ENCODE assay signal across 20 cellular contexts in the genomic region with DNA sequence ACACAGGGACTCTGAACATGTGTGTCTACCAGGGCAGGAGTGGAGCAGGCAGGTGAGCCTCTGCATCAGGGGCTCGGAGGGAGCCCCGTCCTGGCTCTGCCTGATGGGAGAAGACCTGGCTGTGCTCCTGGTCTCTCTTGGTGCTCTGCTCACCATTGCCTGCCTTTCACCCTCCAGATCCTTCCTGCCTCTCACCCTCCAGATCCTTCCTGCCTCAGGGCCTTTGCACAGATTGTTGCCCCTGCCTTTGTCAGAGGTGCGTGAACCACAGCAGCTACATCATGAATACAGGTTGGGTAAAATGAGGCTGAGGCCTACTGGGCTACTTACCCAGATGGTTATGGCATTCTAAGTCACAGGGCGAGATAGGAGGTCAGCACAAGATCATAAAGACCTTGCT. TPM values are rescaled to one million over a fixed set of nuclear protein-coding genes. Genes with fewer than 3 reads are reported as not detected.
DNase-seq lines count a peak whose midpoint lies in the region; ATAC-seq, FAIRE-seq and TF ChIP-seq lines count a peak whose summit lies in the region.
"Had no signal": no experiment of that assay in that cellular context is flagged by ENCODE, and none has a peak within 500 bp of the region (broad histone marks: within the 10 kb centered on the region; RNA-seq: fewer than 3 reads in every experiment).

No MANE protein-coding gene starts in this region.

- H3K27ac ChIP-seq in HUES48 (ENCODE audit: low read depth, low read length) = peak overlapping the region; percentile 57
- no peak overlapping the region for H3K27ac ChIP-seq in smooth muscle cell (ENCODE audit: low read depth)
- H3K27ac ChIP-seq in spleen = no peak overlapping the region
- H3K27ac ChIP-seq: RWPE1, SJSA1 had no signal

- 94% methylated on average over 4 of the region's 4 CpGs for WGBS in smooth muscle cell (ENCODE audit: low lambda C conversion rate)
- 93 to 99% (median 94%) methylated on average over 4 of the region's 4 CpGs for WGBS in spleen, 5 donors

- intact Hi-C loops in spleen (cut with DNase I; ENCODE audit: low total_unique reads) = no loop called here

- H3K4me2 ChIP-seq in smooth muscle cell = no peak overlapping the region

- DNase-seq in bronchial epithelial cell (ENCODE audit: low read depth) (no peak), mesothelial cell of epicardium (ENCODE audit: low spot score in 2 of 2, unreplicated experiment in 2 of 2) (no peak), smooth muscle cell (lab: John Stamatoyannopoulos, UW; ENCODE audit: unreplicated experiment) (no peak), endothelial cell (ENCODE audit: low spot score) (no peak), spleen (no peak), GDM1 (lab: John Stamatoyannopoulos, UW) (no peak)
- DNase-seq: CD8-positive, alpha-beta T cell; DMS79; NCI-H1105; NCI-H1930; NCI-H510A; NCI-H774 had no signal

- H3K27me3 Mint-ChIP-seq in mesothelial cell of epicardium (ENCODE audit: low read depth) (no peaks in the 10 kb centered on the region), endothelial cell (ENCODE audit: unreplicated experiment) (peaks cover 2% of the 10 kb centered on the region)

- no peaks in the 10 kb centered on the region for H4K20me1 ChIP-seq in smooth muscle cell (ENCODE audit: low read depth)

- ATAC-seq in HG03045 (IDR thresholded peaks at IDR 0.05; ENCODE audit: unreplicated experiment) = no peak
- ATAC-seq: CD8-positive, alpha-beta T cell had no signal

- H3K36me3 Mint-ChIP-seq in mesothelial cell of epicardium (peaks cover 19% of the 10 kb centered on the region), endothelial cell (ENCODE audit: low read depth, unreplicated experiment) (no peaks in the 10 kb centered on the region)
- H3K36me3 Mint-ChIP-seq: CD8-positive, alpha-beta T cell; IgD-negative memory B cell had no signal

- peak overlapping the region; percentile 82 for H2AFZ ChIP-seq in smooth muscle cell (ENCODE audit: low read depth)

- H3K27me3 ChIP-seq in HUES48 (ENCODE audit: control insufficient read depth, insufficient read depth, low read length) (no peaks in the 10 kb centered on the region), bronchial epithelial cell (ENCODE audit: control insufficient read depth, insufficient read depth, low read length) (peaks cover under 1% of the 10 kb centered on the region), smooth muscle cell (ENCODE audit: low read depth) (no peaks in the 10 kb centered on the region), spleen (replicated peaks in 1 of 7) (no peaks in the 10 kb centered on the region)
- H3K27me3 ChIP-seq: BE2C had no signal

- H3K79me2 ChIP-seq in smooth muscle cell (ENCODE audit: low read depth) = no peaks in the 10 kb centered on the region

- peaks cover 14% of the 10 kb centered on the region for H3K9me3 Mint-ChIP-seq in mesothelial cell of epicardium
- H3K9me3 Mint-ChIP-seq in endothelial cell (ENCODE audit: unreplicated experiment) = no peaks in the 10 kb centered on the region

- H3K27ac Mint-ChIP-seq in mesothelial cell of epicardium (peak overlapping the region; percentile 96), endothelial cell (ENCODE audit: unreplicated experiment) (no peak overlapping the region)
- H3K27ac Mint-ChIP-seq: CD8-positive, alpha-beta T cell had no signal

- H3K9ac ChIP-seq in HUES48 (ENCODE audit: low read depth, low read length) = no peak overlapping the region
- H3K9ac ChIP-seq in smooth muscle cell (ENCODE audit: low read depth) = no peak overlapping the region

- peaks cover 7% of the 10 kb centered on the region; the same call in 1 of the 2 replicates for H3K4me1 ChIP-seq in HUES48 (ENCODE audit: control insufficient read depth, insufficient read depth, low read length)
- H3K4me1 ChIP-seq in smooth muscle cell (ENCODE audit: low read depth) = peaks cover 13% of the 10 kb centered on the region
- no peaks in the 10 kb centered on the region for H3K4me1 ChIP-seq in spleen
- H3K4me1 ChIP-seq: BE2C had no signal

- H3K4me3 ChIP-seq in HUES48 (ENCODE audit: low read depth, low read length) (no peak overlapping the region), bronchial epithelial cell (ENCODE audit: low read depth, low read length) (no peak overlapping the region), smooth muscle cell (no peak overlapping the region), spleen (no peak overlapping the region)
- H3K4me3 ChIP-seq: SJSA1 had no signal

- H3K9me3 ChIP-seq in HUES48 (ENCODE audit: control insufficient read depth, insufficient read depth, low read length) (peaks cover 6% of the 10 kb centered on the region; the same call in 1 of the 2 replicates), smooth muscle cell (replicated peaks; ENCODE audit: low read depth) (no peaks in the 10 kb centered on the region), spleen (peaks cover 0 to 12% (median 2%) of the 10 kb centered on the region in 8 donors)
- H3K9me3 ChIP-seq: BE2C, SJSA1 had no signal

- no peak for TF ChIP-seq POLR2A in spleen (IDR thresholded peaks at IDR 0.05)

- no peak for TF ChIP-seq CTCF in bronchial epithelial cell (IDR thresholded peaks at IDR 0.05; ENCODE audit: insufficient read depth, low read length, severe bottlenecking)
- no peak for TF ChIP-seq CTCF in mesothelial cell of epicardium (IDR thresholded peaks at IDR 0.05; ENCODE audit: unreplicated experiment)
- no peak for TF ChIP-seq CTCF in smooth muscle cell (IDR thresholded peaks at IDR 0.05; ENCODE audit: borderline replicate concordance, insufficient read depth, poor library complexity, severe bottlenecking)
- no peak for TF ChIP-seq CTCF in endothelial cell (IDR thresholded peaks at IDR 0.05; ENCODE audit: unreplicated experiment)
- no peak for TF ChIP-seq CTCF in spleen (IDR thresholded peaks at IDR 0.05 in 8 of 11, conservative IDR thresholded peaks at IDR 0.05 in 3 of 11)

- peak; percentile 7 for FAIRE-seq in bronchial epithelial cell (lab: Jason Lieb, UNC)
- FAIRE-seq: D721Med had no signal

- H3F3A ChIP-seq in smooth muscle cell (ENCODE audit: low read depth) = peaks cover 2% of the 10 kb centered on the region

- H3K4me3 Mint-ChIP-seq in mesothelial cell of epicardium (peak overlapping the region; percentile 51), endothelial cell (ENCODE audit: unreplicated experiment) (no peak overlapping the region)
- H3K4me3 Mint-ChIP-seq: CD8-positive, alpha-beta T cell had no signal

- peaks cover 20% of the 10 kb centered on the region for H3K4me1 Mint-ChIP-seq in mesothelial cell of epicardium
- no peaks in the 10 kb centered on the region for H3K4me1 Mint-ChIP-seq in endothelial cell (ENCODE audit: unreplicated experiment)
- H3K4me1 Mint-ChIP-seq: IgD-negative memory B cell had no signal

- H3K36me3 ChIP-seq in HUES48 (ENCODE audit: control insufficient read depth, insufficient read depth, low read length) = peaks cover 9% of the 10 kb centered on the region; the same call in 1 of the 2 replicates
- no peaks in the 10 kb centered on the region for H3K36me3 ChIP-seq in bronchial epithelial cell (ENCODE audit: control insufficient read depth, insufficient read depth, low read length)
- no peaks in the 10 kb centered on the region for H3K36me3 ChIP-seq in smooth muscle cell (ENCODE audit: low read depth)
- no peaks in the 10 kb centered on the region for H3K36me3 ChIP-seq in spleen
- H3K36me3 ChIP-seq: BE2C, SJSA1 had no signal

RNA-seq across cellular contexts. Expression of a gene that starts 16.6 kb away (rescaled TPM):
- total RNA-seq in bronchial epithelial cell (not detected in 2 replicates), mesothelial cell of epicardium (105 to 110 TPM (median 109 TPM) in 3 replicates), smooth muscle cell (4.9 and 6.1 TPM in 2 replicates), endothelial cell (ENCODE audit: unreplicated experiment) (6.1 TPM), spleen (under 1 TPM in 3 of 7 donors, not detected in 4; 0.15 to 0.23 (median 0.19) TPM)
- polyA plus RNA-seq in smooth muscle cell (7.4 and 13.2 TPM in 2 replicates), spleen (under 1 TPM; 0.22 to 0.32 (median 0.29) TPM)
- total RNA-seq: CD8-positive, alpha-beta T cell; LHCN-M2; SJSA1 had no signal
- polyA plus RNA-seq: IgD-negative memory B cell had no signal

RNA-seq across cellular contexts. Expression of a gene that starts 57.7 kb away (rescaled TPM):
- total RNA-seq in bronchial epithelial cell = 6.3 and 12.0 TPM in 2 replicates
- total RNA-seq in mesothelial cell of epicardium = 34.4 to 35.0 TPM (median 34.9 TPM) in 3 replicates
- total RNA-seq in smooth muscle cell = 36.8 and 52.7 TPM in 2 replicates
- polyA plus RNA-seq in smooth muscle cell = 46.2 and 51.9 TPM in 2 replicates
- total RNA-seq in endothelial cell (ENCODE audit: unreplicated experiment) = 25.8 TPM
- 1 to 10 TPM; 5.5 to 7.2 (median 6.5) TPM for total RNA-seq in spleen
- polyA plus RNA-seq in spleen = 10 to 100 TPM in 1 of 3 donors, 1 to 10 TPM in 2; 7.8 to 11.0 (median 8.0) TPM

Comparison
In these comparisons a context has a peak if more than half of its experiments do, and no peak if none do; other contexts are left out.
1. RNA of a gene that starts 16.6 kb away (total RNA-seq): 105 to 110 TPM in mesothelial cell of epicardium; 6.1 TPM in endothelial cell (single experiment), 4.9 to 6.1 TPM in smooth muscle cell, 0.15 to 0.23 TPM in spleen and not detected in bronchial epithelial cell; every median in the first group is over 10 times any median in the second.